Comparison of ENCODE assay signal across 15 cellular contexts in the genomic region with DNA sequence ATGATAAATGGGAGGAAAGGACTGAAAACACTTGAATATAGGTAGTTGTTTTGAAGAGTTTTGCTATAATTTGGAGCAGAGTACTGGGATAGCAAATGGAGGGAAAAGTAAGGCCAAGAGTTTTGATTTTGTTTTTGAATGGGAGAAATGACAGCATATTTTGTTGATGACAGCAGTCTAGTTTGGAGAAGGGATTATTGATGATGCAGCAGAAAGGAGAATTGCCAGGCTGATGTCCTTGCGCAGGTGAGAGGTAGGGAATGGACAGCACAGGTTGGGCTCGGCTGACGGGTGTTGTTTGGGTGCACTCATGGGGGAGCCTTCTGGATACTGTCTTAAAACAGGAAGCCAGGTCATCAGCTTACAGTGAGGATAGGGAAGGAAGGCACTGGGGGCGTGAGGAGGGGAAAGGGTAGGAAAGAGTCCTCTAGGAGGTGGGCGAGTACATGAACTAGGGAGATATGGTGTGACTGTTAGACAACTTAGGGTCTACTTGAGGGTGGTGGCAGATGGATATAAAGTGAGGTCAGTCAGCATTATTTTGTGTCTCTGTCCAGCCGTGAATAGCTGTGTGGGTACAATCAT.
"Had no signal": no experiment of that assay in that cellular context is flagged by ENCODE, and none has a peak within 500 bp of the region (broad histone marks: within the 10 kb centered on the region; RNA-seq: fewer than 3 reads in every experiment).

No MANE protein-coding gene starts in this region.

- H3K36me3 Mint-ChIP-seq: brain had no signal

- H3K4me1 Mint-ChIP-seq: brain, nephron had no signal

- H3K4me1 ChIP-seq: foreskin keratinocyte had no signal

- ATAC-seq: activated naive CD4-positive, alpha-beta T cell treated with anti-CD3 and anti-CD28 coated beads, Interleukin-2, amount 50 U/mL, for 72 hours; foreskin keratinocyte; stimulated activated naive CD8-positive, alpha-beta T cell treated with anti-CD3 and anti-CD28 coated beads, Interleukin-15, Interleukin-2, amounts not matched to agents 100 U/mL and 50 U/mL, for 24 hours had no signal

- DNase-seq: activated CD4-positive, alpha-beta T cell treated with anti-CD3 and anti-CD28 coated beads, Interleukin-2, amount 10 ng/mL, durations not matched to agents 7 days and 5 days; activated gamma-delta T cell; activated T-cell treated with anti-CD3 and anti-CD28 coated beads, Interleukin-2, amount 50 U/mL, for 1 hour; amygdala; central memory CD4-positive, alpha-beta T cell; effector memory CD4-positive, alpha-beta T cell; foreskin keratinocyte; nucleus accumbens; stimulated activated CD4-positive, alpha-beta T cell treated with anti-CD3 and anti-CD28 coated beads, Interleukin-4, amount 100 ng/mL, for 24 hours; stimulated activated naive CD8-positive, alpha-beta T cell treated with anti-CD3 and anti-CD28 coated beads, Interleukin-15, Interleukin-2, amounts not matched to agents 100 U/mL and 50 U/mL, for 24 hours; trophoblast cell had no signal

- H3K27ac ChIP-seq: coronary artery, foreskin keratinocyte had no signal

- H3K4me3 ChIP-seq: coronary artery had no signal

- H3K27ac Mint-ChIP-seq: activated CD4-positive, alpha-beta T cell treated with anti-CD3 and anti-CD28 coated beads, Interleukin-2, amount 10 ng/mL, durations not matched to agents 7 days and 5 days; nephron had no signal

- H3K27me3 ChIP-seq: foreskin keratinocyte had no signal

- H3K27me3 Mint-ChIP-seq: activated CD4-positive, alpha-beta T cell treated with anti-CD3 and anti-CD28 coated beads, Interleukin-2, amount 10 ng/mL, durations not matched to agents 7 days and 5 days; brain had no signal

- H3K9me3 Mint-ChIP-seq: activated CD4-positive, alpha-beta T cell treated with anti-CD3 and anti-CD28 coated beads, Interleukin-2, amount 10 ng/mL, durations not matched to agents 7 days and 5 days; activated naive CD4-positive, alpha-beta T cell treated with anti-CD3 and anti-CD28 coated beads, Interleukin-2, amount 50 U/mL, for 72 hours; brain; nephron had no signal

- H3K4me3 Mint-ChIP-seq: activated CD4-positive, alpha-beta T cell treated with anti-CD3 and anti-CD28 coated beads, Interleukin-2, amount 10 ng/mL, durations not matched to agents 7 days and 5 days; brain; nephron had no signal
